In the genomic region with DNA sequence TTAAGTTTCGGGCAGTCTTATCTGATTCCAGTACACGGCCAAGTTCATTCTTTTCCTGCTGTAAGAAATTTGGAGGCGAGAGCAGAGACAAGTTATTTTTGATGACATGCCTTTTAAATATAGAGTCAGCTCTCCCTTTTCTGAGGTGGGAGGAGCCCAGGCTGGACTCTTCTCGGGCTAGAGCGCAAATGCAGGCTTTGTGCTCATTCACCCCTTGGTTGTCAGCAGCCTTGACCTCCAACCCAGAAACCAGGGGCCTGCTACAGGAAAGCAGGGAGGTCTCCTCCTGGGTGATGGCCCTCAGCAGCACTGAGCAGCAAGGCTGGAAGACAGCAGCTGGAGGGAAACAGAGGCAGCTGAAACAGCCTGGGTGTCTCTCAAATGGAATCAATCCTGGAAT, we compare ENCODE assay signal across 19 cellular contexts.
"Had no signal": no experiment of that assay in that cellular context is flagged by ENCODE, and none has a peak within 500 bp of the region (broad histone marks: within the 10 kb centered on the region; RNA-seq: fewer than 3 reads in every experiment).

No MANE protein-coding gene starts in this region.

- H3K36me3 ChIP-seq: esophagus squamous epithelium, left lung, lower lobe of right lung, ovary, spleen, tibial artery had no signal

- H3K9me3 ChIP-seq: lower lobe of right lung, ovary, testis had no signal

- H3K4me3 ChIP-seq: coronary artery, esophagus squamous epithelium, left lung, lower lobe of right lung, ovary, skin epidermis, spleen, testis, tibial artery had no signal

- H3K4me1 ChIP-seq: esophagus squamous epithelium, left lung, lower lobe of right lung had no signal

- ATAC-seq: left lung; lower lobe of right lung; stimulated activated memory B cell treated with anti-CD40 and anti-IgM and Interleukin-4, amounts not matched to agents 10 μg/mL and 1 μg/mL and 100 μg/mL, for 72 hours; stimulated activated naive CD8-positive, alpha-beta T cell treated with anti-CD3 and anti-CD28 coated beads, Interleukin-15, Interleukin-2, amounts not matched to agents 100 U/mL and 50 U/mL, for 24 hours had no signal

- H3K27me3 ChIP-seq: esophagus squamous epithelium, left lung, ovary, spleen, testis, tibial artery had no signal

- H3K27ac ChIP-seq: coronary artery, esophagus squamous epithelium, left lung, lower lobe of right lung, ovary, skin epidermis, spleen, testis, tibial artery had no signal

- DNase-seq: dermis blood vessel endothelial cell; effector memory CD4-positive, alpha-beta T cell; esophagus squamous epithelium; foreskin melanocyte; glutamatergic neuron; left lung; lower lobe of right lung; natural killer cell; occipital lobe; spleen; stimulated activated CD4-positive, alpha-beta T cell treated with anti-CD3 and anti-CD28 coated beads, Interleukin-4, amount 100 ng/mL, for 4 hours; stimulated activated naive CD8-positive, alpha-beta T cell treated with anti-CD3 and anti-CD28 coated beads, Interleukin-15, Interleukin-2, amounts not matched to agents 100 U/mL and 50 U/mL, for 24 hours; substantia nigra; testis; tibial artery had no signal
